8 cellular contexts compared by ENCODE assay signal in genomic region chr6:30555428-30556005, GRCh38. TPM values are rescaled to one million over a fixed set of nuclear protein-coding genes. Genes with fewer than 3 reads are reported as not detected.
DNase-seq lines count a peak whose midpoint lies in the region; ATAC-seq and TF ChIP-seq lines count a peak whose summit lies in the region.

No MANE protein-coding gene starts in this region.

- H3K36me3 ChIP-seq in Panc1 (ENCODE audit: control insufficient read depth, insufficient read depth, low read length) = peaks cover 8% of the 10 kb centered on the region

- H3K36me3 Mint-ChIP-seq in chondrocyte (ENCODE audit: low read depth) = peaks cover 29% of the 10 kb centered on the region
- peaks cover 98% of the 10 kb centered on the region for H3K36me3 Mint-ChIP-seq in stimulated activated effector memory CD8-positive, alpha-beta T cell treated with anti-CD3 and anti-CD28 coated beads, Interleukin-12 subunit alpha, Interleukin-12 subunit beta, amount 100 ng/mL, for 72 hours

- in situ Hi-C loops in Panc1 (cut with HindIII; ENCODE audit: low pct_unique_long_range_greater_than_20kb, low sequenced_read_pairs) = no loop called here

- CTCF ChIA-PET in Panc1 (lab: Charles Lee) = no interaction called here

- intact Hi-C loops in Panc1 (cut with micrococcal nuclease; ENCODE audit: unreplicated experiment) = no loop called here

- peak; percentile 65 for DNase-seq in activated CD8-positive, alpha-beta memory T cell treated with anti-CD3 and anti-CD28 coated beads, Interleukin-2, amount 50 U/mL, for 48 hours
- DNase-seq in activated CD8-positive, alpha-beta memory T cell treated with anti-CD3 and anti-CD28 coated beads for 24 hours = no peak
- DNase-seq in Panc1 (ENCODE audit: low read depth, low spot score) (no peak), chondrocyte (ENCODE audit: low spot score) (no peak), DMS114 treated with DMSO at 0.1 percent for 48 hours (lab: John Stamatoyannopoulos, UW; ENCODE audit: unreplicated experiment) (no peak)
- peak in 1 of 2 donors; percentile 14 for DNase-seq in stimulated activated effector memory CD8-positive, alpha-beta T cell treated with anti-CD3 and anti-CD28 coated beads, Interleukin-12 subunit alpha, Interleukin-12 subunit beta, amount 100 ng/mL, for 72 hours (ENCODE audit: low spot score in 2 of 2)

- peak overlapping the region; percentile 98 for H3K27ac ChIP-seq in Panc1 (ENCODE audit: low read length)
- peak overlapping the region; percentile 98 for H3K27ac ChIP-seq in layer of hippocampus (ENCODE audit: low read depth, low read length)

- H3K27me3 ChIP-seq in Panc1 (ENCODE audit: control insufficient read depth, insufficient read depth, low read length) = no peaks in the 10 kb centered on the region
- no peaks in the 10 kb centered on the region for H3K27me3 ChIP-seq in layer of hippocampus (ENCODE audit: control insufficient read depth, insufficient read depth, low read length)

- no peaks in the 10 kb centered on the region for H3K9me3 Mint-ChIP-seq in chondrocyte (ENCODE audit: low read depth)
- no peaks in the 10 kb centered on the region for H3K9me3 Mint-ChIP-seq in stimulated activated effector memory CD8-positive, alpha-beta T cell treated with anti-CD3 and anti-CD28 coated beads, Interleukin-12 subunit alpha, Interleukin-12 subunit beta, amount 100 ng/mL, for 72 hours

- ATAC-seq in Panc1 = no peak
- ATAC-seq in stimulated activated effector memory CD8-positive, alpha-beta T cell treated with anti-CD3 and anti-CD28 coated beads, Interleukin-12 subunit alpha, Interleukin-12 subunit beta, amount 100 ng/mL, for 72 hours = no peak
- ATAC-seq in activated CD4-positive, CD25-positive, alpha-beta regulatory T cell treated with anti-CD3 and anti-CD28 coated beads, Interleukin-2, amount 50 U/mL, for 24 hours = no peak

- H3K4me1 ChIP-seq in Panc1 (ENCODE audit: control insufficient read depth, insufficient read depth, low read length) = peaks cover 9% of the 10 kb centered on the region; the same call in 1 of the 2 replicates

- TF ChIP-seq CTCF in Panc1 (IDR thresholded peaks at IDR 0.05) = no peak
- TF ChIP-seq CTCF in chondrocyte (IDR thresholded peaks at IDR 0.05) = peak; percentile 34

- no peaks in the 10 kb centered on the region for H3K27me3 Mint-ChIP-seq in chondrocyte (ENCODE audit: low read depth)

- POLR2A ChIA-PET in Panc1 (lab: Charles Lee) = interaction anchor here (0.5 to 0.6 kb wide), 2 partner anchors 17 to 41 kb away, joined by 4 to 7 read pairs; no protein-coding TSS in a partner anchor

- H3K4me1 Mint-ChIP-seq in chondrocyte (ENCODE audit: low read depth) = peaks cover 27% of the 10 kb centered on the region
- H3K4me1 Mint-ChIP-seq in stimulated activated effector memory CD8-positive, alpha-beta T cell treated with anti-CD3 and anti-CD28 coated beads, Interleukin-12 subunit alpha, Interleukin-12 subunit beta, amount 100 ng/mL, for 72 hours = peaks cover 68% of the 10 kb centered on the region

- H3K9me3 ChIP-seq in Panc1 (ENCODE audit: control insufficient read depth, insufficient read depth, low read depth, low read length) = no peaks in the 10 kb centered on the region

- BruUV-seq in Panc1 (replicated peaks; lab: Mats Ljungman, UMichigan) = no TSS peak

- H3K4me3 ChIP-seq in Panc1 (ENCODE audit: low read depth in 2 of 2, low read length in 2 of 2) = peak overlapping the region; percentile 80 to 100

- peak overlapping the region; percentile 99 for H3K27ac Mint-ChIP-seq in chondrocyte (ENCODE audit: unreplicated experiment)
- peak overlapping the region; percentile 97 for H3K27ac Mint-ChIP-seq in stimulated activated effector memory CD8-positive, alpha-beta T cell treated with anti-CD3 and anti-CD28 coated beads, Interleukin-12 subunit alpha, Interleukin-12 subunit beta, amount 100 ng/mL, for 72 hours

- peak overlapping the region; percentile 95 for H3K4me3 Mint-ChIP-seq in chondrocyte (ENCODE audit: unreplicated experiment)
- H3K4me3 Mint-ChIP-seq in stimulated activated effector memory CD8-positive, alpha-beta T cell treated with anti-CD3 and anti-CD28 coated beads, Interleukin-12 subunit alpha, Interleukin-12 subunit beta, amount 100 ng/mL, for 72 hours = peak overlapping the region; percentile 88

RNA-seq across cellular contexts. Expression of gene GNL1, which starts 0.8 kb away (rescaled TPM):
- total RNA-seq in Panc1 (2021; ENCODE audit: unreplicated experiment) (90.6 TPM), chondrocyte (57.7 to 76.7 TPM (median 61.5 TPM) in 3 replicates)
- 107 TPM for polyA plus RNA-seq in Panc1 (2012; ENCODE audit: insufficient read length)

RNA-seq across cellular contexts. Expression of gene PRR3, which starts 1.6 kb away (rescaled TPM):
- total RNA-seq in Panc1 (2021; ENCODE audit: unreplicated experiment) = 16.5 TPM
- 14.0 TPM for polyA plus RNA-seq in Panc1 (2012; ENCODE audit: insufficient read length)
- total RNA-seq in chondrocyte = 8.6 to 13.6 TPM (median 9.9 TPM) in 3 replicates

RNA-seq across cellular contexts. Expression of gene ABCF1, which starts 15.7 kb away (rescaled TPM):
- 94.9 TPM for total RNA-seq in Panc1 (2021; ENCODE audit: unreplicated experiment)
- polyA plus RNA-seq in Panc1 (2012; ENCODE audit: insufficient read length) = 93.5 TPM
- 51.9 to 66.1 TPM (median 53.0 TPM) in 3 replicates for total RNA-seq in chondrocyte
